1 cellular context compared by ENCODE assay signal in the genomic region with DNA sequence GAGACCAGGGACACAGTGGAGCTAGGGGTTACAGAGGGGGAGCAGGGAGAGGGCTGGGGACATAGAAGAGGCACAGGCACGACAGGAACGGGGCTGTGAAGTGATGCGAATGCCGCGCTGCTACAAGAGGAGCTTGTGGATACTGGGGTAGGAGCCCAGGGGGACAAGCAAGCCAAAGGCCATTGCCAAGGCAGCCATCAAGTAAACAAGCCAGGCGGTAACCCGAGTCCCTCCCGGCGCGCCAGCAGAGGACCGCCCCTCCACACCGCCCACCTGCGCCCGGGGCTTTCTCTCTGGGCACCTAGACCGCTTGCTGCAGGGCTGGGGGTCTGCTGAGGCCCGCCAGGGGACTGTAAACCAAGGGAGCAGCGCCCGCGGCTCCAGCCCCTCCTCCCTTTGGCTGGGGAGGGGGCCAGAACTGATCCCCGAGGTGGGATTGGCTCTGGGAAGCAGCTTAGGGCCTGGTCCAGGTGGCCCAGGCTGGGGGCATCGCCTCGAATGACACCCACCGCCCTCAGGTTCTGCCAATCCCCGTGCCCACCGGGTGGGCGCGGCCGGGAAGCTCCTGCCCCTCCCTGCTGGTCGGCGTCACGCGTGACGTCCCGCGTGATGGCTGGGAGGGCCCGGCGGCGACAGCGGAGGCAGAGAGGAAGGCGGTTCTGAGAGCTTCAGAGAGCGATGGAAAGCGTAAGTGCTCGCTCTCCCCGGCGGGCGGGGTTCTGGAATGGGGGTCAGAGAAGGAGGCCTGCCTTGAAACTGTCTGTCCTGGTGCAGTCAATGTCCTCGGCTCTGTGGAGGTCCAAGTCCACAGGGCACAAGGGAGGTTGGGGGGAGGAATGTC.
TF ChIP-seq lines count a peak whose summit lies in the region.

No MANE protein-coding gene starts in this region.

TF ChIP-seq in H1, 55 proteins besides CTCF, POLR2A, EP300 and RAD21:
- TF ChIP-seq CREB1 (IDR thresholded peaks at IDR 0.05) (0 out of 2 replicates have a peak, but pooled peaks have one; percentile 58), SIX5 (IDR thresholded peaks at IDR 0.05; ENCODE audit: low read depth, low read length) (no peak), TAF7 (optimal IDR thresholded peaks at IDR 0.05; ENCODE audit: borderline replicate concordance, low read depth, low read length) (no peak), SUZ12 (IDR thresholded peaks at IDR 0.05; ENCODE audit: low read length) (peak; percentile 61), BCL11A (IDR thresholded peaks at IDR 0.05; ENCODE audit: low read depth in 2 of 2, low read length in 2 of 2) (no peak), EGR1 (IDR thresholded peaks at IDR 0.05; ENCODE audit: borderline replicate concordance, low read depth, low read length) (peak; percentile 16; the same call in 1 of the 2 replicates), SP4 (IDR thresholded peaks at IDR 0.05; ENCODE audit: low read length) (0 out of 2 replicates have a peak, but pooled peaks have one; percentile 6), CTBP2 (IDR thresholded peaks at IDR 0.05; ENCODE audit: borderline replicate concordance, insufficient read depth, insufficient read length, low read length) (no peak), CHD2 (IDR thresholded peaks at IDR 0.05; ENCODE audit: low read length) (no peak), TEAD4 (IDR thresholded peaks at IDR 0.05; ENCODE audit: low read depth, low read length) (no peak), KDM4A (IDR thresholded peaks at IDR 0.05; ENCODE audit: low read depth, low read length, severe bottlenecking) (peak; percentile 73), RBBP5 (IDR thresholded peaks at IDR 0.05; ENCODE audit: borderline replicate concordance, low read depth, low read length) (0 out of 2 replicates have a peak, but pooled peaks have one; percentile 18), CEBPB (IDR thresholded peaks at IDR 0.05; ENCODE audit: low read depth, low read length) (no peak)
- TF ChIP-seq, protein P1, sequence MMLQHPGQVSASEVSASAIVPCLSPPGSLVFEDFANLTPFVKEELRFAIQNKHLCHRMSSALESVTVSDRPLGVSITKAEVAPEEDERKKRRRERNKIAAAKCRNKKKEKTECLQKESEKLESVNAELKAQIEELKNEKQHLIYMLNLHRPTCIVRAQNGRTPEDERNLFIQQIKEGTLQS (IDR thresholded peaks at IDR 0.05; ENCODE audit: insufficient read depth, low read depth, low read length), result no peak
